In the genomic region with DNA sequence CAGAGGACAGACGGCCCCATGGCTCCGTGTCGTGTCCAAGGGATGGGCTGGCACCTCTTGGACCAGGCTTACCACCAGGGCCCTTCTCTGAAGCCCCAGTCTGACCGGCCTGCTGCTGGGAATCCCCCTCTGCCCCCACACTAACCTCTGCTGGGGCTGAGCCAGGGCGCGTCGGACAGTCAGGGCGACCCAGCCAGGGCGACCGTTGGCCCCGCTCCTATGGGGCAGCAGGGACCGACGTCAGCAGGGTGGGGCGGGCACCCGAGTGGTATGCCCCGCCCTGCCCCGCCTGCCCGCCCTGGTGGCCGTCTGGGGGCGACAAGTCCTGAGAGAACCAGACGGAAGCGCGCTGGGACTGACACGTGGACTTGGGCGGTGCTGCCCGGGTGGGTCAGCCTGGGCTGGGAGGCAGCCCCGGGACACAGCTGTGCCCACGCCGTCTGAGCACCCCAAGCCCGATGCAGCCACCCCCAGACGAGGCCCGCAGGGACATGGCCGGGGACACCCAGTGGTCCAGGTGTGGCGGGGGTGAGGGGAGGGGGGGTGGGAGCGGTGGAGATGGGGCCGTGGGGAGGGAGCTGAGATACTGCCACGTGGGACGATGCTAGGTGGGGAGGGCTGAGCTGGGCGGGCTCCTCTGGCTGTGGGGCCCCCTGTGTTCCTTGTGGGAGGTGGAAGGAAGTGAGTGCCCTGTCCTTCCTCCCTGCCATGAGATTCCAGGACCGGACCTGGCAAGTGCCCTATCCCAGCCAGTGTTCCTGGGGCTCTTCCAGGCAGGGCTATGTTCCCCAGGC, we compare ENCODE assay signal across 8 cellular contexts. TPM values are rescaled to one million over a fixed set of nuclear protein-coding genes. Genes with fewer than 3 reads are reported as not detected.
DNase-seq lines count a peak whose midpoint lies in the region; ATAC-seq and TF ChIP-seq lines count a peak whose summit lies in the region.

A gene with protein sequence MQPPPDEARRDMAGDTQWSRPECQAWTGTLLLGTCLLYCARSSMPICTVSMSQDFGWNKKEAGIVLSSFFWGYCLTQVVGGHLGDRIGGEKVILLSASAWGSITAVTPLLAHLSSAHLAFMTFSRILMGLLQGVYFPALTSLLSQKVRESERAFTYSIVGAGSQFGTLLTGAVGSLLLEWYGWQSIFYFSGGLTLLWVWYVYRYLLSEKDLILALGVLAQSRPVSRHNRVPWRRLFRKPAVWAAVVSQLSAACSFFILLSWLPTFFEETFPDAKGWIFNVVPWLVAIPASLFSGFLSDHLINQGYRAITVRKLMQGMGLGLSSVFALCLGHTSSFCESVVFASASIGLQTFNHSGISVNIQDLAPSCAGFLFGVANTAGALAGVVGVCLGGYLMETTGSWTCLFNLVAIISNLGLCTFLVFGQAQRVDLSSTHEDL (plus strand): TSS at position 337 of the 794 bp plus-strand sequence. CDS start 122 bp downstream, at position 459.

- no peak for ATAC-seq in CD4-positive, alpha-beta T cell (ENCODE audit: poor library complexity)
- ATAC-seq in GM18519 (IDR thresholded peaks at IDR 0.05; ENCODE audit: low FRiP score, unreplicated experiment): no peak

- H3K27me3 ChIP-seq in CD4-positive, alpha-beta T cell (ENCODE audit: control insufficient read depth, insufficient read depth, low read length): no peaks in the 10 kb centered on the region

- intact Hi-C loops in CD4-positive, alpha-beta T cell (cut with DNase I, micrococcal nuclease): loop anchor here in 1 of 2 experiments (10.0 kb wide), 1 partner anchor 52 kb away; the partner anchor contains the start of gene BHLHE23
- intact Hi-C loops in head of caudate nucleus (cut with DNase I): no loop called here
- intact Hi-C loops in posterior vena cava (cut with DNase I): no loop called here

- peak within 1 kb of the TSS; percentile 88 for H3K4me3 Mint-ChIP-seq in CD4-positive, alpha-beta T cell

- peak within 1 kb of the TSS; percentile 17 for H3K27ac ChIP-seq in CD4-positive, alpha-beta T cell (ENCODE audit: low read depth, low read length)

- H3K9me3 Mint-ChIP-seq in CD4-positive, alpha-beta T cell: no peaks in the 10 kb centered on the region

- no peaks in the 10 kb centered on the region for H3K9me3 ChIP-seq in CD4-positive, alpha-beta T cell (ENCODE audit: control insufficient read depth, low read length)

- peak within 1 kb of the TSS; percentile 90 for H3K27ac Mint-ChIP-seq in CD4-positive, alpha-beta T cell

- H3K36me3 Mint-ChIP-seq in CD4-positive, alpha-beta T cell (ENCODE audit: low read depth): peaks cover 31% of the 10 kb centered on the region

- CTCF ChIA-PET in CD4-positive, alpha-beta T cell (lab: Charles Lee): no interaction called here

- H3K4me3 ChIP-seq in Jurkat, Clone E6-1 (ENCODE audit: low read length): peak within 1 kb of the TSS; percentile 15; the same call in 1 of the 2 replicates

- H3K4me1 Mint-ChIP-seq in CD4-positive, alpha-beta T cell (ENCODE audit: low read depth): peaks cover 31% of the 10 kb centered on the region

- DNase-seq in CD4-positive, alpha-beta T cell: peak in 3 of 10 experiments; percentile 16 to 26 (median 22)
- DNase-seq in GM20000 (ENCODE audit: low spot score) (peak; percentile 90), head of caudate nucleus (peak in 32 of 42 donors; percentile 13 to 66 (median 42)), posterior vena cava (ENCODE audit: low spot score) (peak; percentile 92), cerebellum (ENCODE audit: low spot score) (no peak)
- no peak for DNase-seq in Jurkat, Clone E6-1 (ENCODE audit: low read depth, low spot score)
- DNase-seq in activated T-cell treated with anti-CD3 and anti-CD28 coated beads, Interleukin-2, amount 50 U/mL, for 48 hours: peak; percentile 72 to 80

- no peak for TF ChIP-seq CTCF in CD4-positive, alpha-beta T cell (IDR thresholded peaks at IDR 0.05)
- no peak for TF ChIP-seq CTCF in GM20000 (IDR thresholded peaks at IDR 0.05; ENCODE audit: extremely low read depth, missing control alignments)

- POLR2A ChIA-PET in CD4-positive, alpha-beta T cell (lab: Charles Lee): interaction anchor here (0.6 to 3.1 kb wide), 2 partner anchors 15 to 51 kb away, joined by 3 to 41 read pairs; partner anchors contain the start of gene GID8

- no peaks in the 10 kb centered on the region for H3K27me3 Mint-ChIP-seq in CD4-positive, alpha-beta T cell

RNA-seq across cellular contexts. Expression of the gene that starts here (rescaled TPM):
- 1 to 10 TPM; 3.5 to 5.5 TPM for total RNA-seq in CD4-positive, alpha-beta T cell
- 3.1 TPM for polyA plus RNA-seq in Jurkat, Clone E6-1 (2012; ENCODE audit: insufficient read depth, insufficient read length)
- total RNA-seq in posterior vena cava (10 to 100 TPM in 1 of 2 donors, 1 to 10 TPM in 1; 9.9 to 16.3 TPM), cerebellum (0.36 TPM)

Comparison
In these comparisons a context has a peak if more than half of its experiments do, and no peak if none do; other contexts are left out.
1. DNase-seq: peak in GM20000 (single experiment), activated T-cell treated with anti-CD3 and anti-CD28 coated beads, Interleukin-2, amount 50 U/mL, for 48 hours (2 of 2), head of caudate nucleus (32 of 42) and posterior vena cava (single experiment); none in Jurkat, Clone E6-1 (single experiment) and cerebellum (single experiment).